ENCODE assay signal across 13 cellular contexts in the genomic region with DNA sequence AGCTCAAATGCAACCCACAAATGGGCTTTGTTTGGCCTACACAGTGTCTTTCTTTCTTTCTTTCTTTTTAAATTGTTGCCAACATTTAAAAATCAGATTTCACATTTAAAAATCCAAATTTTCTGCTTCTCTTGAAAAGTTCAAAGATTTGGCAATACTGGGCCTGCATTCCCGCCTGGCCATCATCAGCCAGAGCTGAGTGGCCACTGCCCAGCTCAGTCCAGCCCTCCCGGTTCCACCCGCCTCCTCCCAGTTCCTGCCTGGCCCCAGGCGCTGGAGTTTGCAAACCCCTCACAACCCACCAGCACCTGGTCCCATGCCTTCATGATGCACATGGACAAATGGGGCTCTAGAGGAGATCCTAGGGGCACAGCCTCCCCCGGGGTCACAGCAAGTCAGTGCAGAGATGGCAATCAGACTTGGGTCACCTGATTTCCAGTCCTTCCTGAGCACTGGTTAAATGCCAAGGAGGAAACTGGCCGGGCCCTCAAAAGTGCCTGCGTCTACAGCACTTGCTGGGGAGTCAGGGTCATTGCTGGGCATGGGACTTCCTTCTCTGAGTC. TPM values are rescaled to one million over a fixed set of nuclear protein-coding genes. Genes with fewer than 3 reads are reported as not detected.
A peak's percentile ranks its signal among the peaks of the same experiment; 100 is the strongest.
DNase-seq lines count a peak whose midpoint lies in the region; ATAC-seq and TF ChIP-seq lines count a peak whose summit lies in the region.
"Had no signal": no experiment of that assay in that cellular context is flagged by ENCODE, and none has a peak within 500 bp of the region (broad histone marks: within the 10 kb centered on the region; RNA-seq: fewer than 3 reads in every experiment).

No MANE protein-coding gene starts in this region.

- no peak for TF ChIP-seq POLR2A in stomach (IDR thresholded peaks at IDR 0.05)

- ATAC-seq in left lung, result peak; percentile 67

- H3K4me3 ChIP-seq in Loucy (ENCODE audit: low read length, poor library complexity, severe bottlenecking) (peak overlapping the region; percentile 3), colonic mucosa (no peak overlapping the region), left lung (no peak overlapping the region), stomach (no peak overlapping the region)
- H3K4me3 ChIP-seq: cardiac muscle cell had no signal

- TF ChIP-seq CTCF in Loucy (conservative IDR thresholded peaks at IDR 0.05; ENCODE audit: low read length) (no peak), colonic mucosa (IDR thresholded peaks at IDR 0.05) (no peak), left lung (IDR thresholded peaks at IDR 0.05) (no peak), stomach (IDR thresholded peaks at IDR 0.05) (no peak)

- H3K4me1 ChIP-seq in Loucy (ENCODE audit: insufficient read depth, low read length, poor library complexity, severe bottlenecking) (peaks cover 12% of the 10 kb centered on the region), colonic mucosa (no peaks in the 10 kb centered on the region), left lung (peaks cover 17 to 26% of the 10 kb centered on the region in 2 donors), stomach (peaks cover 16 to 33% (median 25%) of the 10 kb centered on the region in 4 donors)
- H3K4me1 ChIP-seq: BE2C had no signal

- H3K27ac ChIP-seq in colonic mucosa (peak overlapping the region; percentile 22), left lung (peak overlapping the region; percentile 41 to 68), stomach (peak overlapping the region in 4 of 5 donors; percentile 51 to 59 (median 55))
- H3K27ac ChIP-seq: cardiac muscle cell, KMS-11 had no signal

- no peaks in the 10 kb centered on the region for H3K9me2 ChIP-seq in Loucy (replicated peaks; ENCODE audit: low read depth, low read length)

- DNase-seq in colonic mucosa, result peak; percentile 45
- DNase-seq in left lung, result peak; percentile 80 to 81
- DNase-seq in stomach, result peak; percentile 76
- no peak for DNase-seq in NCI-H1694 (lab: John Stamatoyannopoulos, UW)
- DNase-seq in NCI-H1105 treated with DMSO at 0.1 percent for 48 hours (lab: John Stamatoyannopoulos, UW), result no peak
- DNase-seq in activated T-cell treated with anti-CD3 and anti-CD28 coated beads, Interleukin-2, amount 50 U/mL, for 1 hour, result no peak
- DNase-seq in NCI-H526 (lab: John Stamatoyannopoulos, UW), result no peak
- DNase-seq: activated gamma-delta T cell treated with Interleukin-2 at 50 U/mL for 16 hours, BE2C, NCI-H1930 had no signal

- intact Hi-C loops in colonic mucosa (cut with DNase I) (no loop called here), left lung (cut with DNase I) (no loop called here), stomach (cut with DNase I; ENCODE audit: low total_unique reads) (no loop called here)

- H2AFZ ChIP-seq in Loucy (ENCODE audit: low read length), result 0 out of 2 replicates have a peak overlapping the region, but pooled peaks have one; percentile 9

- H3K79me2 ChIP-seq in Loucy (ENCODE audit: insufficient read depth, low read length), result no peaks in the 10 kb centered on the region

- peak overlapping the region; percentile 27 for H3K9ac ChIP-seq in Loucy (ENCODE audit: low read depth, low read length, poor library complexity, severe bottlenecking)
- no peak overlapping the region for H3K9ac ChIP-seq in colonic mucosa (ENCODE audit: low read depth in 2 of 2, low read length in 2 of 2)
- H3K9ac ChIP-seq: KMS-11 had no signal

- H3K9me3 ChIP-seq in Loucy (ENCODE audit: insufficient read depth, low read depth, low read length) (no peaks in the 10 kb centered on the region), colonic mucosa (no peaks in the 10 kb centered on the region), left lung (no peaks in the 10 kb centered on the region), stomach (no peaks in the 10 kb centered on the region)
- H3K9me3 ChIP-seq: BE2C had no signal

- peak overlapping the region; percentile 34 for H3K4me2 ChIP-seq in Loucy (ENCODE audit: low read depth, low read length, poor library complexity, severe bottlenecking)
- H3K4me2 ChIP-seq: KMS-11 had no signal

- no peaks in the 10 kb centered on the region for H3F3A ChIP-seq in Loucy (ENCODE audit: low read depth)

- no peak for TF ChIP-seq EP300 in stomach (IDR thresholded peaks at IDR 0.05)

- no peaks in the 10 kb centered on the region for H3K36me3 ChIP-seq in Loucy (ENCODE audit: insufficient read depth, low read length)
- no peaks in the 10 kb centered on the region for H3K36me3 ChIP-seq in colonic mucosa
- H3K36me3 ChIP-seq in left lung, result no peaks in the 10 kb centered on the region
- H3K36me3 ChIP-seq in stomach, result no peaks in the 10 kb centered on the region
- H3K36me3 ChIP-seq: BE2C, cardiac muscle cell had no signal

- H4K20me1 ChIP-seq in Loucy (ENCODE audit: insufficient read depth, low read length, poor library complexity, severe bottlenecking), result no peaks in the 10 kb centered on the region

- 37 to 65% (median 51%) methylated on average over 5 to 7 of the region's 7 CpGs for WGBS in stomach, 5 donors

- peaks cover 3% of the 10 kb centered on the region for H3K27me3 ChIP-seq in Loucy (ENCODE audit: insufficient read depth, low read length, poor library complexity, severe bottlenecking)
- H3K27me3 ChIP-seq in colonic mucosa, result no peaks in the 10 kb centered on the region
- H3K27me3 ChIP-seq in left lung, result no peaks in the 10 kb centered on the region
- H3K27me3 ChIP-seq in stomach, result no peaks in the 10 kb centered on the region
- H3K27me3 ChIP-seq: BE2C, cardiac muscle cell had no signal

RNA-seq across cellular contexts. Expression of gene LAPTM5, which starts 40.9 kb away (rescaled TPM):
- 10 to 100 TPM; 15.8 to 41.0 TPM for total RNA-seq in colonic mucosa
- 100 to 1,000 TPM; 185 to 513 TPM for total RNA-seq in left lung
- 10 to 100 TPM in 4 of 5 donors, 1 to 10 TPM in 1; 4.6 to 48.4 (median 29.6) TPM for total RNA-seq in stomach
- polyA plus RNA-seq in stomach, result 10 to 100 TPM; 33.1 to 39.9 (median 37.6) TPM

Comparison
In these comparisons a context has a peak if more than half of its experiments do, and no peak if none do; other contexts are left out.
1. DNase-seq: peak in colonic mucosa (single experiment), left lung (2 of 2) and stomach (single experiment); none in NCI-H1694 (single experiment), NCI-H1105 treated with DMSO at 0.1 percent for 48 hours (single experiment), activated T-cell treated with anti-CD3 and anti-CD28 coated beads, Interleukin-2, amount 50 U/mL, for 1 hour (single experiment) and NCI-H526 (0 of 2).
2. Peak in every context shown above with its lines, with median percentiles within 50 percentile points of each other: H3K27ac ChIP-seq.